ENCODE assay signal across 26 cellular contexts in the genomic region with DNA sequence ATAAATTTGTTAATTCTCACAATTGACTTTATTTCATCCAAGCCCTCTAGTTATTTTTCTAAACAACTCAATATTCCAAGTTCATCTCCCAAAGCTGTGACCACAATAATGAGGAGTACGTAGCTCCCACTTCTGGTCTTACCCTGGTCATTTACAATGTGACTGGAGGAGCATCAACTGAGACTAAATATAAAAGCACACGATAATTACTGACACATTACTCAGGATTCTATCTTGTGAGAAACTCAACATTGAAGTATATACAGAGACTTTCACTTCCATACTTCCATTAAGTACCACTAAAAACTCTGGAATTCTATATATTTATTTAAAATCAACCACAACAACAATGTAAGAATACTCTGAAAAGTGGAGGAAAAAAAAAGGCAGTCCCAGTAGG.
"Had no signal": no experiment of that assay in that cellular context is flagged by ENCODE, and none has a peak within 500 bp of the region (broad histone marks: within the 10 kb centered on the region; RNA-seq: fewer than 3 reads in every experiment).

No MANE protein-coding gene starts in this region.

- H3K4me2 ChIP-seq: hepatocyte had no signal

- H3K36me3 ChIP-seq: colonic mucosa, esophagus muscularis mucosa, esophagus squamous epithelium, gastrocnemius medialis, gastroesophageal sphincter, heart left ventricle, heart right ventricle had no signal

- H3K9me3 Mint-ChIP-seq: dendritic cell treated with granulocyte-macrophage colony-stimulating factor and Interleukin-4, amounts not matched to agents 40 ng/mL and 50 ng/mL, for 4 days; endodermal cell had no signal

- H3K4me3 ChIP-seq: colonic mucosa, coronary artery, dorsolateral prefrontal cortex, esophagus muscularis mucosa, esophagus squamous epithelium, gastrocnemius medialis, gastroesophageal sphincter, heart left ventricle, heart right ventricle, hepatocyte had no signal

- H3K27ac Mint-ChIP-seq: dendritic cell treated with granulocyte-macrophage colony-stimulating factor and Interleukin-4, amounts not matched to agents 40 ng/mL and 50 ng/mL, for 4 days; effector memory CD8-positive, alpha-beta T cell; endodermal cell had no signal

- H3K4me3 Mint-ChIP-seq: dendritic cell treated with granulocyte-macrophage colony-stimulating factor and Interleukin-4, amounts not matched to agents 40 ng/mL and 50 ng/mL, for 4 days; effector memory CD8-positive, alpha-beta T cell; endodermal cell had no signal

- H3K9me3 ChIP-seq: colonic mucosa, esophagus muscularis mucosa, esophagus squamous epithelium, gastrocnemius medialis had no signal

- DNase-seq: colonic mucosa; cortex of kidney; dermis blood vessel endothelial cell; dorsolateral prefrontal cortex; effector CD4-positive, alpha-beta T cell; effector CD8-positive, alpha-beta T cell; effector memory CD4-positive, alpha-beta T cell; effector memory CD8-positive, alpha-beta T cell; endodermal cell; erythroblast; esophagus squamous epithelium; foreskin fibroblast; foreskin keratinocyte; foreskin melanocyte; gastrocnemius medialis; glutamatergic neuron; head of caudate nucleus; heart left ventricle; heart right ventricle had no signal

- H3K27me3 ChIP-seq: colonic mucosa, foreskin keratinocyte, gastrocnemius medialis, hepatocyte had no signal

- ATAC-seq: effector memory CD8-positive, alpha-beta T cell; esophagus mucosa; foreskin keratinocyte; gastrocnemius medialis; gastroesophageal sphincter; heart left ventricle; heart right ventricle had no signal

- H2AFZ ChIP-seq: hepatocyte had no signal

- H3K27ac ChIP-seq: colonic mucosa, coronary artery, dorsolateral prefrontal cortex, epithelial cell of prostate, esophagus muscularis mucosa, esophagus squamous epithelium, foreskin keratinocyte, gastrocnemius medialis, gastroesophageal sphincter, heart left ventricle, heart right ventricle, hepatocyte had no signal

- H3K4me1 ChIP-seq: colonic mucosa, esophagus muscularis mucosa, esophagus squamous epithelium, gastrocnemius medialis, gastroesophageal sphincter, heart left ventricle, heart right ventricle had no signal
